8 cellular contexts compared by ENCODE assay signal in the genomic region with DNA sequence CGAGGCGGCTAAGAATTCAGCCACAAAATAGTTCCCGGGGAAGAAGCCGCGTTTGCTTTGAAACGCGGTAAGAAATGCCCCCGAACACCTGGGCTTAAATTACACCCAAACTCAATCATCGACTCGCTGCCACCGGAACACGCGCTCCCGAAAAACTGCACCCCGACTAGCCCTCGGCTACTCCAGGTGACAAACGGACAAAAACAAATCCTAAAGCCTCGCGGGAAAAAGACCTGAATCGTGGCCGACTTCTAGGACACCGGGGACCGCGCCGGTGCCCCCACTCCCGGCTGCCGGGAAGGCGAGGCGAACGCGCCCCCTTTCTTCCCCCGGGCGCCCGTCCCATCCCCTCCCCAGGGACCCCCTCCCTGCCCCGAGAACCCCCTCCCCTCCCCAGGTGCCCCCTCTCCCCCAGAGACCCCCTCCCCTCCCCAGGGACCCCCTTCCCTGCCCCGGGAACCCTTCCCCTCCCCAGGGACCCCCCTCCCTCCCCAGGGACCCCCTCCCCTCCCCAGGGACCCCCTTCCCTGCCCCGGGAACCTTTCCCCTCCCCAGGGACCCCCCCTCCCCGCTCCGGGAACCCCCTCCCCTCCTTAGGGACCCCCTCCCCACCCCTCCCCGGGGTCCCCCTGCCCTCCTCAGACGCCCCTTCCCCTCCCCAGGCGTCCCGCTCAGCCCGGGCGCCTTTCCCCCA. TPM values are rescaled to one million over a fixed set of nuclear protein-coding genes. Genes with fewer than 3 reads are reported as not detected.
DNase-seq lines count a peak whose midpoint lies in the region; ATAC-seq and TF ChIP-seq lines count a peak whose summit lies in the region.

No MANE protein-coding gene starts in this region.

- H3K9me3 ChIP-seq in GM23248 (ENCODE audit: low read depth) (no peaks in the 10 kb centered on the region), heart right ventricle (peaks cover 0 to 15% (median 6%) of the 10 kb centered on the region in 11 donors), gastrocnemius medialis (peaks cover 0 to 6% (median 0%) of the 10 kb centered on the region in 3 donors)

- no peaks in the 10 kb centered on the region for H4K20me1 ChIP-seq in GM23248 (ENCODE audit: insufficient read depth)

- peak overlapping the region; percentile 25; the same call in 1 of the 2 replicates for H2AFZ ChIP-seq in GM23248

- peaks cover 17% of the 10 kb centered on the region for H3K79me2 ChIP-seq in GM23248 (ENCODE audit: insufficient read depth)

- H3K9ac ChIP-seq in GM23248: peak overlapping the region; percentile 79

- DNase-seq in GM23248: peak; percentile 32
- DNase-seq in heart right ventricle: peak in 1 of 2 donors; percentile 43
- DNase-seq in gastrocnemius medialis: no peak
- no peak for DNase-seq in OCI-M2 (lab: John Stamatoyannopoulos, UW; ENCODE audit: unreplicated experiment)
- DNase-seq in DMS 273 (lab: John Stamatoyannopoulos, UW; ENCODE audit: unreplicated experiment): no peak
- no peak for DNase-seq in stimulated activated CD8-positive, alpha-beta memory T cell treated with anti-CD3 and anti-CD28 coated beads, Interleukin-4, amount 100 ng/mL, for 48 hours
- DNase-seq in NCI-H526 treated with DMSO at 0.1 percent for 48 hours (lab: John Stamatoyannopoulos, UW): no peak

- no peak overlapping the region for H3K27ac ChIP-seq in GM23248
- H3K27ac ChIP-seq in VCaP: peak overlapping the region; percentile 59; the same call in 1 of the 2 replicates
- H3K27ac ChIP-seq in heart right ventricle: peak overlapping the region in 8 of 10 donors; percentile 79 to 87 (median 83)
- H3K27ac ChIP-seq in gastrocnemius medialis: peak overlapping the region; percentile 63 to 85 (median 74)

- H3K4me2 ChIP-seq in GM23248 (ENCODE audit: unreplicated experiment): peak overlapping the region; percentile 81

- intact Hi-C loops in heart right ventricle (cut with DNase I) (loop anchor here in 3 of 10 donors (5.0 kb wide), 3 partner anchors 98 to 242 kb away; a partner anchor contains a TSS), gastrocnemius medialis (cut with DNase I; ENCODE audit: low total_unique reads) (loop anchor here (10.0 kb wide), 1 partner anchor 80 kb away; no protein-coding TSS in a partner anchor)

- no peaks in the 10 kb centered on the region for H3K36me3 ChIP-seq in GM23248 (ENCODE audit: low read depth)
- peaks cover 0 to 9% (median 0%) of the 10 kb centered on the region in 9 donors for H3K36me3 ChIP-seq in heart right ventricle
- peaks cover 0 to 7% of the 10 kb centered on the region in 2 donors for H3K36me3 ChIP-seq in gastrocnemius medialis

- ATAC-seq in heart right ventricle (no peak), gastrocnemius medialis (no peak)

- no peak for TF ChIP-seq CTCF in VCaP (conservative IDR thresholded peaks at IDR 0.05)
- TF ChIP-seq CTCF in heart right ventricle (IDR thresholded peaks at IDR 0.05): no peak
- no peak for TF ChIP-seq CTCF in gastrocnemius medialis (IDR thresholded peaks at IDR 0.05 in 4 of 5, conservative IDR thresholded peaks at IDR 0.05 in 1 of 5)

- H3F3A ChIP-seq in GM23248 (ENCODE audit: insufficient read depth): no peaks in the 10 kb centered on the region

- H3K4me3 ChIP-seq in GM23248 (peak overlapping the region; percentile 84), heart right ventricle (peak overlapping the region; percentile 59 to 98 (median 94)), gastrocnemius medialis (peak overlapping the region; percentile 57 to 97 (median 76))

- in situ Hi-C loops in GM23248 (cut with MboI) (no loop called here), gastrocnemius medialis (cut with MboI; ENCODE audit: low sequenced_read_pairs in 4 of 4) (loop anchor here in 1 of 4 donors (25.0 kb wide), 1 partner anchor 147 kb away; a partner anchor contains a TSS)

- 3 to 7% methylated on average over 17 to 45 of the region's 45 CpGs for WGBS in GM23248 (ENCODE audit: low coverage in 1 of 2, low lambda C conversion rate in 2 of 2, missing lambda C conversion rate in 2 of 2), 2 experiments
- 5 to 7% methylated on average over 35 to 43 of the region's 45 CpGs for WGBS in heart right ventricle, 2 donors

- H3K27me3 ChIP-seq in GM23248 (replicated peaks; ENCODE audit: insufficient read depth) (no peaks in the 10 kb centered on the region), heart right ventricle (peaks cover 0 to 16% (median 8%) of the 10 kb centered on the region in 7 donors), gastrocnemius medialis (peaks cover 0 to 14% (median 0%) of the 10 kb centered on the region in 3 donors)

- no peaks in the 10 kb centered on the region for H3K4me1 ChIP-seq in GM23248 (ENCODE audit: insufficient read depth)
- peaks cover 0 to 11% (median 7%) of the 10 kb centered on the region in 9 donors for H3K4me1 ChIP-seq in heart right ventricle
- H3K4me1 ChIP-seq in gastrocnemius medialis: peaks cover 3 to 7% of the 10 kb centered on the region in 2 donors

- TF ChIP-seq POLR2A in gastrocnemius medialis (IDR thresholded peaks at IDR 0.05): no peak

- H3K9me2 ChIP-seq in GM23248 (ENCODE audit: insufficient read depth): no peaks in the 10 kb centered on the region

RNA-seq across cellular contexts. Expression of a gene that starts 0.6 kb away (rescaled TPM):
- total RNA-seq in GM23248 (2014; rRNA removed; shearing (Covaris generic)): 5.2 and 13.1 TPM in 2 replicates
- polyA plus RNA-seq in GM23248 (2016; fragmentation: Nextera tagmentation; extraction: Ambion mirVana) (11.0 and 11.4 TPM in 2 replicates), heart right ventricle (10 to 100 TPM in 1 of 2 donors, 1 to 10 TPM in 1; 7.1 to 14.0 TPM)
- total RNA-seq in heart right ventricle (1 to 10 TPM; 2.9 to 6.0 (median 3.5) TPM), gastrocnemius medialis (1 to 10 TPM; 2.8 to 6.4 (median 5.3) TPM)

RNA-seq across cellular contexts. Expression of a gene that starts 41.2 kb away (rescaled TPM):
- total RNA-seq in GM23248 (2014; rRNA removed; shearing (Covaris generic)): not detected in 2 replicates
- polyA plus RNA-seq in GM23248 (2016; fragmentation: Nextera tagmentation; extraction: Ambion mirVana): not detected in 2 replicates
- total RNA-seq in heart right ventricle: not detected
- polyA plus RNA-seq in heart right ventricle: not detected
- total RNA-seq in gastrocnemius medialis: not detected

RNA-seq across cellular contexts. Expression of a gene that starts 58.4 kb away (rescaled TPM):
- not detected in 2 replicates for total RNA-seq in GM23248 (2014; rRNA removed; shearing (Covaris generic))
- not detected in 2 replicates for polyA plus RNA-seq in GM23248 (2016; fragmentation: Nextera tagmentation; extraction: Ambion mirVana)
- total RNA-seq in heart right ventricle: under 1 TPM in 7 of 10 donors, not detected in 3; 0.11 to 0.53 (median 0.26) TPM
- under 1 TPM; 0.09 to 0.29 TPM for polyA plus RNA-seq in heart right ventricle
- total RNA-seq in gastrocnemius medialis: under 1 TPM in 2 of 4 donors, not detected in 2; 0.13 to 0.16 TPM
